ENCODE assay signal across 25 cellular contexts in genomic region chr5:74324556-74324955, GRCh38.
"Had no signal": no experiment of that assay in that cellular context is flagged by ENCODE, and none has a peak within 500 bp of the region (broad histone marks: within the 10 kb centered on the region; RNA-seq: fewer than 3 reads in every experiment).

No MANE protein-coding gene starts in this region.

- H3K4me3 ChIP-seq: hepatocyte, left ventricle myocardium inferior, lung, neural progenitor cell, ovary, prostate gland, skin epidermis, suprapubic skin, thoracic aorta, tibial artery, uterus had no signal

- H3K9ac ChIP-seq: neural progenitor cell had no signal

- H2AFZ ChIP-seq: hepatocyte, neural progenitor cell had no signal

- H3K4me2 ChIP-seq: hepatocyte, neural progenitor cell had no signal

- ATAC-seq: naive thymus-derived CD8-positive, alpha-beta T cell; right cardiac atrium; sciatic nerve; stimulated activated naive B cell treated with anti-CD40 and anti-IgM and Interleukin-4, amounts not matched to agents 10 μg/mL and 1 μg/mL and 100 μg/mL, for 72 hours; stimulated activated naive CD8-positive, alpha-beta T cell treated with anti-CD3 and anti-CD28 coated beads, Interleukin-15, Interleukin-2, amounts not matched to agents 100 U/mL and 50 U/mL, for 24 hours had no signal

- DNase-seq: left ventricle myocardium inferior; naive thymus-derived CD8-positive, alpha-beta T cell; nephron progenitor cell; occipital lobe; ovary; posterior cingulate gyrus; retina; right cardiac atrium; stimulated activated CD4-positive, alpha-beta T cell treated with anti-CD3 and anti-CD28 coated beads, Interleukin-12 subunit alpha, Interleukin-12 subunit beta, amount 100 ng/mL, for 4 hours; stimulated activated CD4-positive, alpha-beta T cell treated with anti-CD3 and anti-CD28 coated beads, Interleukin-15, amount 100 ng/mL, for 24 hours; stimulated activated CD4-positive, alpha-beta T cell treated with anti-CD3 and anti-CD28 coated beads, Interleukin-2, amount 100 ng/mL, for 24 hours; stimulated activated CD4-positive, alpha-beta T cell treated with anti-CD3 and anti-CD28 coated beads, Interleukin-4, amount 100 ng/mL, for 1 hour; stimulated activated naive B cell treated with anti-CD40 and anti-IgM and Interleukin-4, amounts not matched to agents 10 μg/mL and 1 μg/mL and 100 μg/mL, for 72 hours; stimulated activated naive CD8-positive, alpha-beta T cell treated with anti-CD3 and anti-CD28 coated beads, Interleukin-15, Interleukin-2, amounts not matched to agents 100 U/mL and 50 U/mL, for 24 hours; tibial artery; uterus had no signal

- H3K36me3 ChIP-seq: left ventricle myocardium inferior, neural progenitor cell, neutrophil, ovary, prostate gland, suprapubic skin, thoracic aorta, tibial artery, uterus had no signal

- H3K27me3 ChIP-seq: hepatocyte, neural progenitor cell, ovary, suprapubic skin, tibial artery, uterus had no signal

- H3K27ac ChIP-seq: hepatocyte, left ventricle myocardium inferior, neural progenitor cell, neutrophil, ovary, prostate gland, skin epidermis, suprapubic skin, thoracic aorta, tibial artery, uterus had no signal

- H3K9me3 ChIP-seq: left ventricle myocardium inferior, neutrophil, ovary, prostate gland, suprapubic skin, thoracic aorta, tibial artery, uterus had no signal

- H3K4me1 ChIP-seq: left ventricle myocardium inferior, neural progenitor cell, suprapubic skin, uterus had no signal

- H3K79me2 ChIP-seq: hepatocyte had no signal
